Comparison of ENCODE assay signal across 10 cellular contexts in genomic region chr12:32502693-32503510, GRCh38.
DNase-seq lines count a peak whose midpoint lies in the region; ATAC-seq and TF ChIP-seq lines count a peak whose summit lies in the region.
"Had no signal": no experiment of that assay in that cellular context is flagged by ENCODE, and none has a peak within 500 bp of the region (broad histone marks: within the 10 kb centered on the region; RNA-seq: fewer than 3 reads in every experiment).

No MANE protein-coding gene starts in this region.

- H3K36me3 ChIP-seq in HUES64 (ENCODE audit: insufficient read depth, low read length) = no peaks in the 10 kb centered on the region
- no peaks in the 10 kb centered on the region for H3K36me3 ChIP-seq in body of pancreas (replicated peaks in 1 of 2; ENCODE audit: insufficient read depth in 1 of 2, low read depth in 2 of 2)
- H3K36me3 ChIP-seq in smooth muscle cell (ENCODE audit: low read depth) = no peaks in the 10 kb centered on the region

- no peaks in the 10 kb centered on the region for H3F3A ChIP-seq in smooth muscle cell (ENCODE audit: low read depth)

- WGBS in HUES64 = 66% methylated on average over 3 of the region's 3 CpGs
- WGBS in body of pancreas, 2 donors = 3 to 6% methylated on average over 3 of the region's 3 CpGs
- WGBS in smooth muscle cell (ENCODE audit: low lambda C conversion rate) = 73% methylated on average over 3 of the region's 3 CpGs

- H4K20me1 ChIP-seq in smooth muscle cell (ENCODE audit: low read depth) = no peaks in the 10 kb centered on the region

- no peak for TF ChIP-seq POLR2A in body of pancreas (IDR thresholded peaks at IDR 0.05)

- H3K4me3 Mint-ChIP-seq in naive thymus-derived CD8-positive, alpha-beta T cell = no peak overlapping the region
- H3K4me3 Mint-ChIP-seq: natural killer cell treated with Interleukin-12 subunit alpha and Interleukin-12 subunit beta and Interleukin-15 and Interleukin-18, amount 100 ng/mL, for 72 hours had no signal

- peaks cover 0 to 4% (median 1%) of the 10 kb centered on the region in 4 donors for H3K4me1 Mint-ChIP-seq in naive thymus-derived CD8-positive, alpha-beta T cell

- no peaks in the 10 kb centered on the region for H3K9me3 Mint-ChIP-seq in naive thymus-derived CD8-positive, alpha-beta T cell
- H3K9me3 Mint-ChIP-seq: natural killer cell treated with Interleukin-12 subunit alpha and Interleukin-12 subunit beta and Interleukin-15 and Interleukin-18, amount 100 ng/mL, for 72 hours had no signal

- H3K9me3 ChIP-seq in HUES64 (ENCODE audit: insufficient read depth, low read depth, low read length) (no peaks in the 10 kb centered on the region), body of pancreas (no peaks in the 10 kb centered on the region), smooth muscle cell (replicated peaks; ENCODE audit: low read depth) (no peaks in the 10 kb centered on the region)

- TF ChIP-seq CTCF in body of pancreas (IDR thresholded peaks at IDR 0.05) = no peak
- no peak for TF ChIP-seq CTCF in smooth muscle cell (IDR thresholded peaks at IDR 0.05; ENCODE audit: borderline replicate concordance, insufficient read depth, poor library complexity, severe bottlenecking)

- DNase-seq in body of pancreas (peak in 3 of 4 donors; percentile 28 to 60 (median 34)), hippocampal formation (lab: John Stamatoyannopoulos, UW) (peak; percentile 19 to 44), smooth muscle cell (lab: John Stamatoyannopoulos, UW; ENCODE audit: unreplicated experiment) (no peak), NCI-H1105 (lab: John Stamatoyannopoulos, UW) (no peak), activated gamma-delta T cell (lab: John Stamatoyannopoulos, UW) (no peak)
- DNase-seq in naive thymus-derived CD8-positive, alpha-beta T cell = no peak
- DNase-seq: activated CD8-positive, alpha-beta memory T cell treated with anti-CD3 and anti-CD28 coated beads, Interleukin-2, amount 50 U/mL, for 48 hours had no signal

- H3K9ac ChIP-seq in HUES64 (ENCODE audit: low read depth, low read length) (peak overlapping the region; percentile 14; the same call in 1 of the 2 replicates), smooth muscle cell (ENCODE audit: low read depth) (no peak overlapping the region)

- peak overlapping the region; percentile 48 for H3K4me3 ChIP-seq in HUES64 (ENCODE audit: low read length)
- H3K4me3 ChIP-seq in body of pancreas = no peak overlapping the region
- peak overlapping the region; percentile 28 for H3K4me3 ChIP-seq in smooth muscle cell

- no peaks in the 10 kb centered on the region for H3K36me3 Mint-ChIP-seq in naive thymus-derived CD8-positive, alpha-beta T cell
- H3K36me3 Mint-ChIP-seq: natural killer cell treated with Interleukin-12 subunit alpha and Interleukin-12 subunit beta and Interleukin-15 and Interleukin-18, amount 100 ng/mL, for 72 hours had no signal

- peak overlapping the region; percentile 61 for H3K27ac ChIP-seq in HUES64 (ENCODE audit: low read depth, low read length)
- peak overlapping the region in 3 of 4 donors; percentile 63 to 79 (median 73) for H3K27ac ChIP-seq in body of pancreas
- no peak overlapping the region for H3K27ac ChIP-seq in smooth muscle cell (ENCODE audit: low read depth)

- no peaks in the 10 kb centered on the region for H3K79me2 ChIP-seq in smooth muscle cell (ENCODE audit: low read depth)

- H3K4me1 ChIP-seq in HUES64 (ENCODE audit: insufficient read depth, low read length) (peaks cover 51% of the 10 kb centered on the region), body of pancreas (peaks cover 66% of the 10 kb centered on the region), smooth muscle cell (ENCODE audit: low read depth) (peaks cover 14% of the 10 kb centered on the region)

- ATAC-seq in body of pancreas = peak; percentile 47
- ATAC-seq in naive thymus-derived CD8-positive, alpha-beta T cell = no peak
- no peak for ATAC-seq in GM21825 (IDR thresholded peaks at IDR 0.05; ENCODE audit: unreplicated experiment)
- ATAC-seq: natural killer cell treated with Interleukin-12 subunit alpha and Interleukin-12 subunit beta and Interleukin-15 and Interleukin-18, amount 100 ng/mL, for 72 hours had no signal

- intact Hi-C loops in body of pancreas (cut with DNase I) = no loop called here

- H3K27ac Mint-ChIP-seq in naive thymus-derived CD8-positive, alpha-beta T cell = no peak overlapping the region
- H3K27ac Mint-ChIP-seq: natural killer cell treated with Interleukin-12 subunit alpha and Interleukin-12 subunit beta and Interleukin-15 and Interleukin-18, amount 100 ng/mL, for 72 hours had no signal

- H3K27me3 ChIP-seq in HUES64 (ENCODE audit: insufficient read depth, low read length) (no peaks in the 10 kb centered on the region), body of pancreas (no peaks in the 10 kb centered on the region), smooth muscle cell (ENCODE audit: low read depth) (no peaks in the 10 kb centered on the region)

- H3K27me3 Mint-ChIP-seq in naive thymus-derived CD8-positive, alpha-beta T cell = peaks cover 0 to 3% (median 0%) of the 10 kb centered on the region in 5 donors

- H3K4me2 ChIP-seq in smooth muscle cell = no peak overlapping the region

- POLR2A ChIA-PET in naive thymus-derived CD8-positive, alpha-beta T cell (lab: Charles Lee) = no interaction called here

- H2AFZ ChIP-seq in smooth muscle cell (ENCODE audit: low read depth) = no peak overlapping the region

Comparison
In these comparisons a context has a peak if more than half of its experiments do, and no peak if none do; other contexts are left out.
1. H3K4me3 ChIP-seq: peak in HUES64 (single experiment) and smooth muscle cell (single experiment); none in body of pancreas (0 of 2).
2. DNase-seq: peak in body of pancreas (3 of 4) and hippocampal formation (2 of 2); none in smooth muscle cell (single experiment), naive thymus-derived CD8-positive, alpha-beta T cell (0 of 10), NCI-H1105 (single experiment) and activated gamma-delta T cell (single experiment).